In genomic region chr2:153557211-153557610, GRCh38 we compare ENCODE assay signal across 21 cellular contexts.
"Had no signal": no experiment of that assay in that cellular context is flagged by ENCODE, and none has a peak within 500 bp of the region (broad histone marks: within the 10 kb centered on the region; RNA-seq: fewer than 3 reads in every experiment).

No MANE protein-coding gene starts in this region.

- H3K27me3 Mint-ChIP-seq: activated B cell treated with CpG ODN at 0.5 μM for 24 hours; activated naive CD8-positive, alpha-beta T cell treated with anti-CD3 and anti-CD28 coated beads, Interleukin-2, amount 10 ng/mL, durations not matched to agents 7 days and 5 days; progenitor cell of endocrine pancreas had no signal

- H3K9me3 Mint-ChIP-seq: activated B cell treated with CpG ODN at 0.5 μM for 24 hours; activated naive CD4-positive, alpha-beta T cell treated with anti-CD3 and anti-CD28 coated beads for 36 hours; activated naive CD8-positive, alpha-beta T cell treated with anti-CD3 and anti-CD28 coated beads, Interleukin-2, amount 10 ng/mL, durations not matched to agents 7 days and 5 days; T-helper 1 cell treated with Interleukin-12 subunit alpha and Interleukin-12 subunit beta and Interleukin-4 antibody, amounts not matched to agents 30 μg/mL and 1 μg/mL, for 36 hours had no signal

- H3K9me3 ChIP-seq: spleen, upper lobe of right lung had no signal

- H3K4me1 ChIP-seq: spleen, upper lobe of right lung had no signal

- H3K4me1 Mint-ChIP-seq: activated B cell treated with CpG ODN at 0.5 μM for 24 hours; activated naive CD8-positive, alpha-beta T cell treated with anti-CD3 and anti-CD28 coated beads, Interleukin-2, amount 10 ng/mL, durations not matched to agents 7 days and 5 days; natural killer cell had no signal

- H3K27ac Mint-ChIP-seq: activated B cell treated with CpG ODN at 0.5 μM for 24 hours; activated naive CD4-positive, alpha-beta T cell treated with anti-CD3 and anti-CD28 coated beads for 36 hours; activated naive CD8-positive, alpha-beta T cell treated with anti-CD3 and anti-CD28 coated beads, Interleukin-2, amount 10 ng/mL, durations not matched to agents 7 days and 5 days; natural killer cell; progenitor cell of endocrine pancreas; T-helper 1 cell treated with Interleukin-12 subunit alpha and Interleukin-12 subunit beta and Interleukin-4 antibody, amounts not matched to agents 30 μg/mL and 1 μg/mL, for 36 hours had no signal

- H3K4me3 Mint-ChIP-seq: activated B cell treated with CpG ODN at 0.5 μM for 24 hours; activated naive CD4-positive, alpha-beta T cell treated with anti-CD3 and anti-CD28 coated beads for 36 hours; activated naive CD8-positive, alpha-beta T cell treated with anti-CD3 and anti-CD28 coated beads, Interleukin-2, amount 10 ng/mL, durations not matched to agents 7 days and 5 days; natural killer cell; T-helper 1 cell treated with Interleukin-12 subunit alpha and Interleukin-12 subunit beta and Interleukin-4 antibody, amounts not matched to agents 30 μg/mL and 1 μg/mL, for 36 hours had no signal

- DNase-seq: activated B cell treated with CpG ODN at 0.5 μM for 24 hours; activated CD4-positive, alpha-beta T cell treated with anti-CD3 and anti-CD28 coated beads for 4 hours; activated CD4-positive, alpha-beta T cell treated with anti-CD3 and anti-CD28 coated beads, Interleukin-2, amount 50 U/mL, for 48 hours; activated effector memory CD4-positive, alpha-beta T cell treated with Interleukin-2 at 50 U/mL for 16 hours; activated naive CD4-positive, alpha-beta T cell treated with anti-CD3 and anti-CD28 coated beads for 36 hours; activated naive CD8-positive, alpha-beta T cell treated with anti-CD3 and anti-CD28 coated beads, Interleukin-2, amount 10 ng/mL, durations not matched to agents 7 days and 5 days; activated T-cell treated with anti-CD3 and anti-CD28 coated beads, Interleukin-2, amount 50 U/mL, for 48 hours; amniotic stem cell; erythroblast; hippocampal formation; left ventricle myocardium superior; midbrain; natural killer cell; spleen; stimulated activated CD4-positive, alpha-beta T cell treated with anti-CD3 and anti-CD28 coated beads, Interleukin-4, amount 100 ng/mL, for 1 hour; stimulated activated naive CD8-positive, alpha-beta T cell treated with anti-CD3 and anti-CD28 coated beads, Interleukin-15, Interleukin-2, amounts not matched to agents 100 U/mL and 50 U/mL, for 24 hours; T1000; upper lobe of right lung had no signal

- H3K36me3 Mint-ChIP-seq: activated naive CD8-positive, alpha-beta T cell treated with anti-CD3 and anti-CD28 coated beads, Interleukin-2, amount 10 ng/mL, durations not matched to agents 7 days and 5 days; natural killer cell had no signal

- H3K36me3 ChIP-seq: spleen, upper lobe of right lung had no signal

- FAIRE-seq: frontal cortex had no signal

- ATAC-seq: left ventricle myocardium superior; natural killer cell; stimulated activated naive CD8-positive, alpha-beta T cell treated with anti-CD3 and anti-CD28 coated beads, Interleukin-15, Interleukin-2, amounts not matched to agents 100 U/mL and 50 U/mL, for 24 hours; upper lobe of right lung had no signal

- H3K27ac ChIP-seq: spleen, upper lobe of right lung had no signal

- H3K4me3 ChIP-seq: spleen, upper lobe of right lung had no signal

- H3K27me3 ChIP-seq: spleen, upper lobe of right lung had no signal
